In the genomic region with DNA sequence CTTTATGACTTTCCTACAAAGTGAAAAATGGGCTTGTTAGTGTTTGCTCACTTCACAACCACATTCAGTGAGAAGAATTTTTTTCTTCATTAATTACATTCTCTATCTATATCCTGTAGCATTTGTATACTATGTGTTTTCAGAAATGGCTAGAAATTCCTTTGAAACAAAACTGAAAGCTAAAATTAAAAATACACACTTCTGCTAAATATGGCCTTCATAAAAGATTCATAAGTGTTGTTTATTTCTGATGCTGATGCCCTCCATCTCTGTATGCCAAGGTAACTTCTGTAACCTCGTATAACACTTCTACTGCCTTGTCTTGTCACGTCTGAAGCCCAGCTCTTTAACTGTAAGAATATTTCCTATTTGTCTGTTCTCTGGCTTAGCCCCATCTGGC, we compare ENCODE assay signal across 2 cellular contexts.
TF ChIP-seq lines count a peak whose summit lies in the region.

No MANE protein-coding gene starts in this region.

TF ChIP-seq in GM12891, 5 proteins besides CTCF, POLR2A, EP300 and RAD21:
- no peak for TF ChIP-seq TAF1 (IDR thresholded peaks at IDR 0.05; ENCODE audit: low read depth, low read length)
- no peak for TF ChIP-seq POU2F2 (IDR thresholded peaks at IDR 0.05; ENCODE audit: low read depth, low read length)
- no peak for TF ChIP-seq SPI1 (IDR thresholded peaks at IDR 0.05; ENCODE audit: low read depth, low read length)
- TF ChIP-seq POLR2AphosphoS5 (IDR thresholded peaks at IDR 0.05; ENCODE audit: low read depth, low read length), result no peak
- no peak for TF ChIP-seq PAX5 (IDR thresholded peaks at IDR 0.05; ENCODE audit: insufficient read depth, low read length, severe bottlenecking)

TF ChIP-seq in GM12878, 131 proteins besides CTCF, POLR2A, EP300 and RAD21:
- no peak for TF ChIP-seq SMC3 (IDR thresholded peaks at IDR 0.05; ENCODE audit: borderline replicate concordance, low read length)
- TF ChIP-seq SIX5 (IDR thresholded peaks at IDR 0.05; ENCODE audit: low read depth, low read length, severe bottlenecking), result no peak
- TF ChIP-seq ZNF217 (IDR thresholded peaks at IDR 0.05), result no peak
